ENCODE assay signal across 18 cellular contexts in genomic region chr12:70272510-70272909, GRCh38. TPM values are rescaled to one million over a fixed set of nuclear protein-coding genes. Genes with fewer than 3 reads are reported as not detected.
A peak's percentile ranks its signal among the peaks of the same experiment; 100 is the strongest.
DNase-seq lines count a peak whose midpoint lies in the region; ATAC-seq and TF ChIP-seq lines count a peak whose summit lies in the region.
"Had no signal": no experiment of that assay in that cellular context is flagged by ENCODE, and none has a peak within 500 bp of the region (broad histone marks: within the 10 kb centered on the region; RNA-seq: fewer than 3 reads in every experiment).

No MANE protein-coding gene starts in this region.

- intact Hi-C loops in natural killer cell (cut with micrococcal nuclease) (no loop called here), mucosa of descending colon (cut with DNase I, micrococcal nuclease) (no loop called here)
- intact Hi-C loops in naive thymus-derived CD4-positive, alpha-beta T cell (cut with micrococcal nuclease) = no loop called here

- no peaks in the 10 kb centered on the region for H3K36me3 Mint-ChIP-seq in natural killer cell
- no peaks in the 10 kb centered on the region for H3K36me3 Mint-ChIP-seq in natural killer cell treated with Interleukin-12 subunit alpha and Interleukin-12 subunit beta and Interleukin-15 and Interleukin-18, amount 100 ng/mL, for 72 hours
- H3K36me3 Mint-ChIP-seq in activated naive CD8-positive, alpha-beta T cell treated with anti-CD3 and anti-CD28 coated beads for 36 hours = peaks cover 48% of the 10 kb centered on the region
- peaks cover 4 to 42% (median 26%) of the 10 kb centered on the region in 5 donors for H3K36me3 Mint-ChIP-seq in naive thymus-derived CD4-positive, alpha-beta T cell

- H3K4me3 Mint-ChIP-seq in natural killer cell = no peak overlapping the region
- H3K4me3 Mint-ChIP-seq in natural killer cell treated with Interleukin-12 subunit alpha and Interleukin-12 subunit beta and Interleukin-15 and Interleukin-18, amount 100 ng/mL, for 72 hours = no peak overlapping the region
- no peak overlapping the region for H3K4me3 Mint-ChIP-seq in activated naive CD8-positive, alpha-beta T cell treated with anti-CD3 and anti-CD28 coated beads for 36 hours
- H3K4me3 Mint-ChIP-seq in naive thymus-derived CD4-positive, alpha-beta T cell = peak overlapping the region in 4 of 10 donors; percentile 18 to 42 (median 20)

- H3K9me3 ChIP-seq in naive thymus-derived CD4-positive, alpha-beta T cell (ENCODE audit: control insufficient read depth in 2 of 3, low read length in 3 of 3) = no peaks in the 10 kb centered on the region
- H3K9me3 ChIP-seq in mucosa of descending colon = no peaks in the 10 kb centered on the region
- H3K9me3 ChIP-seq: BE2C, SJSA1 had no signal

- CTCF ChIA-PET in naive thymus-derived CD4-positive, alpha-beta T cell (lab: Charles Lee) = no interaction called here

- H3K36me3 ChIP-seq in naive thymus-derived CD4-positive, alpha-beta T cell (ENCODE audit: control insufficient read depth in 2 of 3, insufficient read depth in 3 of 3, low read length in 3 of 3) = no peaks in the 10 kb centered on the region
- H3K36me3 ChIP-seq in mucosa of descending colon (ENCODE audit: low read depth) = no peaks in the 10 kb centered on the region
- H3K36me3 ChIP-seq: BE2C had no signal

- H3K27ac ChIP-seq in naive thymus-derived CD4-positive, alpha-beta T cell (ENCODE audit: low read depth, low read length) = no peak overlapping the region
- H3K27ac ChIP-seq: GM23248, SJSA1 had no signal

- peaks cover 4 to 29% of the 10 kb centered on the region in 2 donors for H3K4me1 ChIP-seq in naive thymus-derived CD4-positive, alpha-beta T cell (ENCODE audit: control insufficient read depth in 2 of 2, insufficient read depth in 2 of 2, low read length in 2 of 2)
- peaks cover 18% of the 10 kb centered on the region for H3K4me1 ChIP-seq in mucosa of descending colon (ENCODE audit: low read depth)
- H3K4me1 ChIP-seq: SJSA1 had no signal

- H3K27ac Mint-ChIP-seq in natural killer cell = peak overlapping the region; percentile 3 to 34
- no peak overlapping the region for H3K27ac Mint-ChIP-seq in natural killer cell treated with Interleukin-12 subunit alpha and Interleukin-12 subunit beta and Interleukin-15 and Interleukin-18, amount 100 ng/mL, for 72 hours
- peak overlapping the region; percentile 13 for H3K27ac Mint-ChIP-seq in activated naive CD8-positive, alpha-beta T cell treated with anti-CD3 and anti-CD28 coated beads for 36 hours
- H3K27ac Mint-ChIP-seq in naive thymus-derived CD4-positive, alpha-beta T cell = peak overlapping the region in 6 of 9 donors; percentile 0 to 56 (median 25)

- DNase-seq in natural killer cell (no peak), mucosa of descending colon (no peak), NCI-H1048 (lab: John Stamatoyannopoulos, UW) (no peak)
- DNase-seq in natural killer cell treated with Interleukin-12 subunit alpha and Interleukin-12 subunit beta and Interleukin-15 and Interleukin-18, amount 100 ng/mL, for 72 hours (ENCODE audit: low spot score) = no peak
- no peak for DNase-seq in activated naive CD8-positive, alpha-beta T cell treated with anti-CD3 and anti-CD28 coated beads for 36 hours
- DNase-seq in naive thymus-derived CD4-positive, alpha-beta T cell = no peak
- DNase-seq: ACHN; BE2C; CD4-positive, alpha-beta memory T cell; DMS79 treated with DMSO at 0.1 percent for 48 hours; GM23248; KG1; NCI-H146; NCI-H2081 treated with DMSO at 0.1 percent for 48 hours; NCI-H510A had no signal

- no peak overlapping the region for H3K4me3 ChIP-seq in naive thymus-derived CD4-positive, alpha-beta T cell (ENCODE audit: low read length)
- H3K4me3 ChIP-seq in mucosa of descending colon = no peak overlapping the region
- H3K4me3 ChIP-seq: GM12878, GM23248, SJSA1 had no signal

- H3K4me1 Mint-ChIP-seq in natural killer cell = peaks cover 72 to 85% of the 10 kb centered on the region in 2 donors
- peaks cover 40 to 49% of the 10 kb centered on the region in 2 donors for H3K4me1 Mint-ChIP-seq in natural killer cell treated with Interleukin-12 subunit alpha and Interleukin-12 subunit beta and Interleukin-15 and Interleukin-18, amount 100 ng/mL, for 72 hours (ENCODE audit: low read depth in 2 of 2)
- peaks cover 68% of the 10 kb centered on the region for H3K4me1 Mint-ChIP-seq in activated naive CD8-positive, alpha-beta T cell treated with anti-CD3 and anti-CD28 coated beads for 36 hours
- H3K4me1 Mint-ChIP-seq in naive thymus-derived CD4-positive, alpha-beta T cell = peaks cover 21 to 94% (median 87%) of the 10 kb centered on the region in 7 donors

- ATAC-seq in natural killer cell (no peak), mucosa of descending colon (no peak), HG03097 (IDR thresholded peaks at IDR 0.05; ENCODE audit: low FRiP score, unreplicated experiment) (no peak)
- no peak for ATAC-seq in natural killer cell treated with Interleukin-12 subunit alpha and Interleukin-12 subunit beta and Interleukin-15 and Interleukin-18, amount 100 ng/mL, for 72 hours
- no peak for ATAC-seq in naive thymus-derived CD4-positive, alpha-beta T cell
- ATAC-seq: GM12878 had no signal

- H3K27me3 Mint-ChIP-seq in natural killer cell (ENCODE audit: low read depth in 2 of 2) = no peaks in the 10 kb centered on the region
- no peaks in the 10 kb centered on the region for H3K27me3 Mint-ChIP-seq in natural killer cell treated with Interleukin-12 subunit alpha and Interleukin-12 subunit beta and Interleukin-15 and Interleukin-18, amount 100 ng/mL, for 72 hours
- no peaks in the 10 kb centered on the region for H3K27me3 Mint-ChIP-seq in activated naive CD8-positive, alpha-beta T cell treated with anti-CD3 and anti-CD28 coated beads for 36 hours
- H3K27me3 Mint-ChIP-seq in naive thymus-derived CD4-positive, alpha-beta T cell = no peaks in the 10 kb centered on the region
- H3K27me3 Mint-ChIP-seq: CD4-positive, alpha-beta memory T cell had no signal

- no peaks in the 10 kb centered on the region for H3K27me3 ChIP-seq in naive thymus-derived CD4-positive, alpha-beta T cell (ENCODE audit: control insufficient read depth in 2 of 2, insufficient read depth in 2 of 2, low read length in 2 of 2)
- H3K27me3 ChIP-seq: BE2C, SJSA1 had no signal

- POLR2A ChIA-PET in naive thymus-derived CD4-positive, alpha-beta T cell (lab: Charles Lee) = interaction anchor here (0.7 to 1.0 kb wide), 3 partner anchors 24 to 33 kb away, joined by 3 to 6 read pairs (median 4); no protein-coding TSS in a partner anchor

- H3K9me3 Mint-ChIP-seq in natural killer cell = no peaks in the 10 kb centered on the region
- no peaks in the 10 kb centered on the region for H3K9me3 Mint-ChIP-seq in natural killer cell treated with Interleukin-12 subunit alpha and Interleukin-12 subunit beta and Interleukin-15 and Interleukin-18, amount 100 ng/mL, for 72 hours
- peaks cover 15% of the 10 kb centered on the region for H3K9me3 Mint-ChIP-seq in activated naive CD8-positive, alpha-beta T cell treated with anti-CD3 and anti-CD28 coated beads for 36 hours
- H3K9me3 Mint-ChIP-seq in naive thymus-derived CD4-positive, alpha-beta T cell = no peaks in the 10 kb centered on the region

- TF ChIP-seq CTCF in natural killer cell (IDR thresholded peaks at IDR 0.05) (no peak), mucosa of descending colon (IDR thresholded peaks at IDR 0.05) (no peak)

RNA-seq across cellular contexts. Expression of gene CNOT2, which starts 29.3 kb away (rescaled TPM):
- total RNA-seq in natural killer cell = 100 to 1,000 TPM; 160 to 178 (median 173) TPM
- total RNA-seq in natural killer cell treated with Interleukin-12 subunit alpha and Interleukin-12 subunit beta and Interleukin-15 and Interleukin-18, amount 100 ng/mL, for 72 hours = 10 to 100 TPM; 74.1 to 82.9 TPM
- total RNA-seq in activated naive CD8-positive, alpha-beta T cell treated with anti-CD3 and anti-CD28 coated beads for 36 hours = 10 to 100 TPM; 61.1 to 69.7 TPM
- total RNA-seq in naive thymus-derived CD4-positive, alpha-beta T cell = 100 to 1,000 TPM in 4 of 5 experiments, 10 to 100 TPM in 1; 76.2 to 144 (median 116) TPM
- 100 to 1,000 TPM; 114 to 122 TPM for polyA plus RNA-seq in naive thymus-derived CD4-positive, alpha-beta T cell
- total RNA-seq in mucosa of descending colon = 10 to 100 TPM; 80.3 to 86.2 (median 81.0) TPM

Comparison
In these comparisons a context has a peak if more than half of its experiments do, and no peak if none do; other contexts are left out.
1. H3K27ac Mint-ChIP-seq: peak in natural killer cell (2 of 2), activated naive CD8-positive, alpha-beta T cell treated with anti-CD3 and anti-CD28 coated beads for 36 hours (single experiment) and naive thymus-derived CD4-positive, alpha-beta T cell (6 of 9); none in natural killer cell treated with Interleukin-12 subunit alpha and Interleukin-12 subunit beta and Interleukin-15 and Interleukin-18, amount 100 ng/mL, for 72 hours (0 of 2).